32 cellular contexts compared by ENCODE assay signal in genomic region chr3:66098436-66098835, GRCh38. TPM values are rescaled to one million over a fixed set of nuclear protein-coding genes. Genes with fewer than 3 reads are reported as not detected.
DNase-seq lines count a peak whose midpoint lies in the region; ATAC-seq, FAIRE-seq and TF ChIP-seq lines count a peak whose summit lies in the region.
"Had no signal": no experiment of that assay in that cellular context is flagged by ENCODE, and none has a peak within 500 bp of the region (broad histone marks: within the 10 kb centered on the region; RNA-seq: fewer than 3 reads in every experiment).

No MANE protein-coding gene starts in this region.

- ATAC-seq in HG03045 (IDR thresholded peaks at IDR 0.05; ENCODE audit: unreplicated experiment) = no peak
- no peak for ATAC-seq in GM19351 (IDR thresholded peaks at IDR 0.05; ENCODE audit: unreplicated experiment)
- no peak for ATAC-seq in heart left ventricle
- ATAC-seq: activated T-helper 17 cell treated with anti-CD3 and anti-CD28 coated beads, Interleukin-2, amount 50 U/mL, for 72 hours; CD8-positive, alpha-beta T cell; foreskin keratinocyte; HepG2; psoas muscle; stimulated activated effector memory CD8-positive, alpha-beta T cell treated with anti-CD3 and anti-CD28 coated beads, Interleukin-12 subunit alpha, Interleukin-12 subunit beta, amount 100 ng/mL, for 72 hours had no signal

- no peak overlapping the region for H4K8ac ChIP-seq in H1 (ENCODE audit: extremely low read depth, insufficient read depth, low read length)

- FAIRE-seq in H1 (lab: Jason Lieb, UNC) = no peak
- FAIRE-seq: colon, HepG2 had no signal

- H3K4me3 Mint-ChIP-seq in HFFc6 = peak overlapping the region; percentile 5
- H3K4me3 Mint-ChIP-seq: activated naive CD8-positive, alpha-beta T cell; activated T-helper 17 cell treated with anti-CD3 and anti-CD28 coated beads, Interleukin-2, amount 50 U/mL, for 72 hours; brain; CD8-positive, alpha-beta T cell; stimulated activated effector memory CD8-positive, alpha-beta T cell treated with anti-CD3 and anti-CD28 coated beads, Interleukin-12 subunit alpha, Interleukin-12 subunit beta, amount 100 ng/mL, for 72 hours had no signal

- H3K4ac ChIP-seq in H1 (replicated peaks; ENCODE audit: insufficient read length, low read depth, low read length) = no peak overlapping the region

- TF ChIP-seq CTCF in AG09319 (IDR thresholded peaks at IDR 0.05; ENCODE audit: low read depth, low read length) (no peak), HFFc6 (IDR thresholded peaks at IDR 0.05) (no peak), H1 (IDR thresholded peaks at IDR 0.05; ENCODE audit: control extremely low read depth in 1 of 3, insufficient read depth in 1 of 3, low read depth in 1 of 3, low read length in 3 of 3) (no peak), heart left ventricle (IDR thresholded peaks at IDR 0.05) (no peak)

- H3K9me3 ChIP-seq in H1 (ENCODE audit: insufficient read depth in 2 of 2, low read depth in 1 of 2, low read length in 1 of 2) = no peaks in the 10 kb centered on the region
- H3K9me3 ChIP-seq in heart left ventricle = peaks cover 0 to 7% (median 0%) of the 10 kb centered on the region in 12 donors
- H3K9me3 ChIP-seq: Peyer's patch, psoas muscle, SJCRH30, suprapubic skin, uterus had no signal

- H3K27me3 ChIP-seq in H1 (replicated peaks in 1 of 4; ENCODE audit: control insufficient read depth in 3 of 4, extremely low read depth in 1 of 4, insufficient read depth in 3 of 4, low read length in 3 of 4) = no peaks in the 10 kb centered on the region
- H3K27me3 ChIP-seq in heart left ventricle = no peaks in the 10 kb centered on the region
- H3K27me3 ChIP-seq: foreskin keratinocyte, Peyer's patch, SJCRH30, suprapubic skin, uterus had no signal

- H2BK5ac ChIP-seq in H1 (ENCODE audit: low read depth, low read length) = no peak overlapping the region

- 73% methylated on average over 4 of the region's 4 CpGs; no CpG with 5 or more reads in 1 of the 2 experiments for WGBS in H1 (ENCODE audit: extremely low coverage in 1 of 2, insufficient coverage in 1 of 2, insufficient read length in 1 of 2, insufficient replicate concordance in 2 of 2, low coverage in 1 of 2, low lambda C conversion rate in 2 of 2, missing lambda C conversion rate in 1 of 2), 2 experiments
- whole genome bisulfite sequencing in heart left ventricle, 4 donors = 82 to 88% (median 85%) methylated on average over 4 of the region's 4 CpGs

- no peak overlapping the region for H4K5ac ChIP-seq in H1 (ENCODE audit: insufficient read length, low read depth, low read length)

- no peak overlapping the region for H2BK20ac ChIP-seq in H1 (ENCODE audit: low read length)

- H2AK5ac ChIP-seq in H1 (ENCODE audit: low read depth, low read length) = no peak overlapping the region

- H3K23ac ChIP-seq in H1 (ENCODE audit: insufficient read length) = no peak overlapping the region

- H3K79me1 ChIP-seq in H1 (ENCODE audit: low read depth, low read length) = no peaks in the 10 kb centered on the region

- CTCF ChIA-PET in H1 (lab: Charles Lee; ENCODE audit: partially characterized antibody) = interaction anchor here (0.6 to 1.4 kb wide), 5 partner anchors 12 to 253 kb away, joined by 3 to 4 read pairs (median 3); no protein-coding TSS in a partner anchor

- POLR2A ChIA-PET in H1 (lab: Charles Lee; ENCODE audit: partially characterized antibody) = no interaction called here

- no peaks in the 10 kb centered on the region for H3K23me2 ChIP-seq in H1 (ENCODE audit: low read depth, low read length)

- H3K14ac ChIP-seq in H1 (ENCODE audit: insufficient read length) = no peak overlapping the region

- H3K4me1 ChIP-seq in H1 (replicated peaks in 1 of 4; ENCODE audit: control insufficient read depth in 3 of 4, insufficient read depth in 4 of 4, low read length in 3 of 4) (no peaks in the 10 kb centered on the region), heart left ventricle (peaks cover 0 to 10% (median 0%) of the 10 kb centered on the region in 12 donors)
- H3K4me1 ChIP-seq: foreskin keratinocyte, Peyer's patch, psoas muscle, SJCRH30, suprapubic skin, uterus had no signal

- no peak overlapping the region for H4K91ac ChIP-seq in H1 (replicated peaks; ENCODE audit: insufficient read length, low read length)

- peaks cover 47% of the 10 kb centered on the region for H3K4me1 Mint-ChIP-seq in HFFc6 (ENCODE audit: low read depth)
- H3K4me1 Mint-ChIP-seq: activated T-helper 17 cell treated with anti-CD3 and anti-CD28 coated beads, Interleukin-2, amount 50 U/mL, for 72 hours; brain; stimulated activated effector memory CD8-positive, alpha-beta T cell treated with anti-CD3 and anti-CD28 coated beads, Interleukin-12 subunit alpha, Interleukin-12 subunit beta, amount 100 ng/mL, for 72 hours had no signal

- H3K79me2 ChIP-seq in H1 (ENCODE audit: control insufficient read depth in 1 of 2, insufficient read depth in 2 of 2, low read length in 2 of 2) = no peaks in the 10 kb centered on the region

- H3K4me3 ChIP-seq in H1 (ENCODE audit: extremely low read depth in 1 of 4, insufficient read depth in 2 of 4, low read depth in 3 of 4, low read length in 4 of 4) (no peak overlapping the region), heart left ventricle (no peak overlapping the region)
- H3K4me3 ChIP-seq: Peyer's patch, psoas muscle, SJCRH30, skin epidermis, suprapubic skin, uterus had no signal

- H3K27ac ChIP-seq in H1 (ENCODE audit: low read depth, low read length) (no peak overlapping the region), heart left ventricle (no peak overlapping the region)
- H3K27ac ChIP-seq: foreskin keratinocyte, HL-60, Peyer's patch, psoas muscle, SJCRH30, skin epidermis, suprapubic skin, uterus, VCaP had no signal

- intact Hi-C loops in heart left ventricle (cut with DNase I) = no loop called here

- H3K27ac Mint-ChIP-seq in HFFc6 = peak overlapping the region; percentile 47
- H3K27ac Mint-ChIP-seq: activated naive CD8-positive, alpha-beta T cell; activated T-helper 17 cell treated with anti-CD3 and anti-CD28 coated beads, Interleukin-2, amount 50 U/mL, for 72 hours; brain; CD8-positive, alpha-beta T cell; stimulated activated effector memory CD8-positive, alpha-beta T cell treated with anti-CD3 and anti-CD28 coated beads, Interleukin-12 subunit alpha, Interleukin-12 subunit beta, amount 100 ng/mL, for 72 hours had no signal

- 0 out of 2 replicates have a peak overlapping the region, but pooled peaks have one; percentile 13 for H2AFZ ChIP-seq in H1 (ENCODE audit: low read length)

- DNase-seq in AG09319 (ENCODE audit: extremely low read depth, low read depth) = peak; percentile 78
- DNase-seq in HFFc6 = peak; percentile 33
- no peak for DNase-seq in H1 (ENCODE audit: low read depth in 1 of 2, low spot score in 2 of 2)
- DNase-seq in myocyte (ENCODE audit: low read depth) = peak; percentile 42
- DNase-seq in DMS53 (lab: John Stamatoyannopoulos, UW) = no peak
- no peak for DNase-seq in heart left ventricle
- DNase-seq: activated CD4-positive, alpha-beta T cell treated with anti-CD3 and anti-CD28 coated beads, Interleukin-2, amount 50 U/mL, for 1 hour; CD8-positive, alpha-beta T cell; foreskin keratinocyte; GOT3; hippocampal formation; NCI-H1436; NCI-H524 treated with DMSO at 0.1 percent for 48 hours; Peyer's patch; psoas muscle; SJCRH30; stimulated activated CD4-positive, alpha-beta T cell treated with anti-CD3 and anti-CD28 coated beads, Interleukin-2, amount 100 ng/mL, for 24 hours; T-helper 2 cell; uterus had no signal

- no peak overlapping the region for H3K56ac ChIP-seq in H1 (replicated peaks; ENCODE audit: insufficient read length, low read depth, low read length)

- peaks cover 2% of the 10 kb centered on the region; the same call in 1 of the 2 replicates for H3K27me3 Mint-ChIP-seq in HFFc6 (ENCODE audit: insufficient read depth)

- H4K20me1 ChIP-seq in H1 (replicated peaks in 1 of 2; ENCODE audit: control insufficient read depth in 1 of 2, insufficient read depth in 2 of 2, low read length in 2 of 2) = no peaks in the 10 kb centered on the region

- no peak overlapping the region for H3K4me2 ChIP-seq in H1 (ENCODE audit: insufficient read depth in 1 of 2, low read depth in 2 of 2, low read length in 2 of 2)

- H3K18ac ChIP-seq in H1 (ENCODE audit: extremely low read depth, low read length) = no peak overlapping the region; the same call in 1 of the 2 replicates

- peaks cover 15% of the 10 kb centered on the region for H3K36me3 Mint-ChIP-seq in HFFc6 (ENCODE audit: low read depth)
- H3K36me3 Mint-ChIP-seq: activated naive CD8-positive, alpha-beta T cell; brain; CD8-positive, alpha-beta T cell; stimulated activated effector memory CD8-positive, alpha-beta T cell treated with anti-CD3 and anti-CD28 coated beads, Interleukin-12 subunit alpha, Interleukin-12 subunit beta, amount 100 ng/mL, for 72 hours had no signal

- no peak overlapping the region for H2BK120ac ChIP-seq in H1 (replicated peaks; ENCODE audit: low read depth, low read length)

- H3K36me3 ChIP-seq in H1 (ENCODE audit: control insufficient read depth in 2 of 4, insufficient read depth in 4 of 4, low read length in 3 of 4) (no peaks in the 10 kb centered on the region), heart left ventricle (no peaks in the 10 kb centered on the region)
- H3K36me3 ChIP-seq: Peyer's patch, SJCRH30, suprapubic skin, uterus had no signal

- TF ChIP-seq POLR2A in H1 (IDR thresholded peaks at IDR 0.05; ENCODE audit: control extremely low read depth in 1 of 2, low read depth in 2 of 2, low read length in 2 of 2) (no peak), heart left ventricle (IDR thresholded peaks at IDR 0.05) (no peak)

- no peak for TF ChIP-seq EP300 in H1 (IDR thresholded peaks at IDR 0.05; ENCODE audit: borderline replicate concordance in 1 of 2, low read depth in 2 of 2, low read length in 2 of 2)

- peaks cover 15% of the 10 kb centered on the region for H3K9me3 Mint-ChIP-seq in HFFc6
- H3K9me3 Mint-ChIP-seq: activated T-helper 17 cell treated with anti-CD3 and anti-CD28 coated beads, Interleukin-2, amount 50 U/mL, for 72 hours had no signal

- no peak for TF ChIP-seq RAD21 in H1 (IDR thresholded peaks at IDR 0.05 in 1 of 2, conservative IDR thresholded peaks at IDR 0.05 in 1 of 2; ENCODE audit: low read depth in 2 of 2, low read length in 2 of 2)

- H3K9ac ChIP-seq in H1 (replicated peaks in 1 of 4; ENCODE audit: extremely low read depth in 1 of 4, low read depth in 3 of 4, low read length in 3 of 4) = no peak overlapping the region; a peak in 1 of 7 replicates

- H2BK15ac ChIP-seq in H1 (ENCODE audit: low read length) = no peak overlapping the region

- no peak overlapping the region for H2BK12ac ChIP-seq in H1 (ENCODE audit: low read depth, low read length)

RNA-seq across cellular contexts. Expression of gene MAGI1, which starts 59.7 kb away (rescaled TPM):
- total RNA-seq in HFFc6 (2021; fragmentation: NEBNext Ultra II Directional; extraction: Animal tissue kit (Norgen Biotek cat#: 25700)) = 10 to 100 TPM; 21.1 to 30.5 (median 22.4) TPM
- total RNA-seq in H1 (2021; fragmentation: NEBNext Ultra II Directional; extraction: Animal tissue kit (Norgen Biotek cat#: 25700)) = 77.9 and 78.0 TPM in 2 replicates
- 19.8 and 27.4 TPM in 2 replicates for polyA plus RNA-seq in H1 (2011; rRNA removed)
- 35.7 TPM for polyA plus RNA-seq in H1 (2011; cell fraction: cytosol; rRNA removed)
- polyA plus RNA-seq in H1 (2011; cell fraction: nucleus; rRNA removed) = 52.0 TPM
- polyA plus RNA-seq in H1 (2012, experiment 1 of 2) = 36.7 to 49.8 TPM (median 41.1 TPM) in 4 replicates
- polyA plus RNA-seq in H1 (2012, experiment 2 of 2) = 1.9 TPM
- 28.1 TPM for polyA plus RNA-seq in H1 (2013, experiment 1 of 2)
- polyA plus RNA-seq in H1 (2013, experiment 2 of 2) = 28.5 TPM
- 127 and 157 TPM in 2 replicates for polyA minus RNA-seq in H1 (2011; rRNA and poly(A)+ RNA removed)
- 60.6 TPM for polyA minus RNA-seq in H1 (2011; cell fraction: cytosol; rRNA and poly(A)+ RNA removed)
- 129 TPM for polyA minus RNA-seq in H1 (2011; cell fraction: nucleus; rRNA and poly(A)+ RNA removed)
- total RNA-seq in myocyte = 10.6 and 14.5 TPM in 2 replicates
- polyA plus RNA-seq in myocyte (2012) = 7.2 TPM
- 10 to 100 TPM; 27.1 to 52.1 (median 35.9) TPM for total RNA-seq in heart left ventricle
- polyA plus RNA-seq in heart left ventricle = 10 to 100 TPM; 18.5 to 19.5 TPM
- total RNA-seq: CD8-positive, alpha-beta T cell; mononuclear cell had no signal

Comparison
In these comparisons a context has a peak if more than half of its experiments do, and no peak if none do; other contexts are left out.
1. DNase-seq: peak in AG09319 (single experiment), HFFc6 (single experiment) and myocyte (single experiment); none in H1 (0 of 2), DMS53 (single experiment) and heart left ventricle (0 of 5).